In the genomic region with DNA sequence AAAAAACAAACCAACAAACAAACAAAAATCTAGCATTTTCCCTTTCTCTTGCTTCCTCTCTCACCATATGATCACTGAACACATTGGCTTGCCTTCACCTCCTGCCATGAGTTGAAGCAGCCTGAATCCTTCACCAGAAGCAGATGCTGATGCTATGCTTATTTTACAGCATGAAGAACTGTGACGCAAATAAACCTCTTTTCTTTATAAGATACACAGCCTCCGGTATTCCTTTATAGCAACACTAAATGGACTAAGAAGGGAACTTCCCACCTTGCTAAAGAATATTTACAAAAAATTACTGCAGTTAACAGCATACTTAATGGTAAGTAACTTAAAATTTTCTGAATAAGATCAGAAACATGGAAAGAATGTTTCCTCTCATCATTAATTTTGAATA, we compare ENCODE assay signal across 7 cellular contexts.
"Had no signal": no experiment of that assay in that cellular context is flagged by ENCODE, and none has a peak within 500 bp of the region (broad histone marks: within the 10 kb centered on the region; RNA-seq: fewer than 3 reads in every experiment).

No MANE protein-coding gene starts in this region.

- ATAC-seq: GM12878 had no signal

- H3K4me3 ChIP-seq: GM12878 had no signal

- DNase-seq: GDM1, GF-D8 had no signal

- FAIRE-seq: GM12878, GM12891, GM12892, GM18507, GM19239 had no signal
